25 cellular contexts compared by ENCODE assay signal in the genomic region with DNA sequence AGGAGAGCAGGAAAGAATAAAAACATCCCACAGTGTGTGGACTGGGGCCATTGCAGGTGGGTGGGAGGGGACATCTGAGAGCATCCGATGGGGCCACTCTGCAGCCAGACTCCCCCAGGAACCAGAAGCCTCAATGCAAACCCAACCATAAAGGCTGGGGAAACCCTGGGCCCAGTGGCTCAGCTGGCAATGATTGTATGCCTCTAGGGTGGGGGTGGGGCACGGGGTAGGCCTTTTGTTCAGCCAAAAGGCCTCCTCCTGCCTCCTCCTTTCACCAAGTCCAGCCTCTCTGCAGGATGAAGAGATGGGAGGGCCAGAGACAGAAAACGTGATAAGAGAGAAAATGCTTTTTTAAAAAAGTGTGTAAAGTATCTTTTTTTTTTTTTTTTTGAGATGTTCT.
"Had no signal": no experiment of that assay in that cellular context is flagged by ENCODE, and none has a peak within 500 bp of the region (broad histone marks: within the 10 kb centered on the region; RNA-seq: fewer than 3 reads in every experiment).

No MANE protein-coding gene starts in this region.

- H3K27me3 ChIP-seq: ascending aorta, brain microvascular endothelial cell, esophagus muscularis mucosa, ovary, right atrium auricular region, spleen, stomach, suprapubic skin, vagina had no signal

- H3K4me1 Mint-ChIP-seq: activated T-helper 17 cell treated with anti-CD3 and anti-CD28 coated beads, Interleukin-2, amount 50 U/mL, for 72 hours had no signal

- H3K9me3 ChIP-seq: ascending aorta, esophagus muscularis mucosa, ovary, psoas muscle, right atrium auricular region, spleen, stomach, suprapubic skin, vagina had no signal

- DNase-seq: activated CD4-positive, alpha-beta T cell treated with anti-CD3 and anti-CD28 coated beads, Interleukin-2, amount 50 U/mL, for 1 hour; activated CD4-positive, CD25-positive, alpha-beta regulatory T cell treated with anti-CD3 and anti-CD28 coated beads, Interleukin-2, amount 50 U/mL, for 72 hours; activated T-cell treated with anti-CD3 and anti-CD28 coated beads, Interleukin-2, amount 50 U/mL, for 24 hours; brain microvascular endothelial cell; dermis blood vessel endothelial cell; effector memory CD4-positive, alpha-beta T cell; hippocampal formation; islet precursor cell; left colon; ovary; psoas muscle; spleen; stimulated activated CD4-positive, alpha-beta T cell treated with anti-CD3 and anti-CD28 coated beads, Interleukin-4, amount 100 ng/mL, for 4 hours; stomach; trophoblast cell had no signal

- FAIRE-seq: frontal cortex had no signal

- H3K4me3 ChIP-seq: ascending aorta, esophagus muscularis mucosa, ovary, psoas muscle, right atrium auricular region, spleen, stomach, suprapubic skin, vagina had no signal

- H3K36me3 ChIP-seq: ascending aorta, brain microvascular endothelial cell, esophagus muscularis mucosa, ovary, right atrium auricular region, spleen, stomach, suprapubic skin, vagina had no signal

- H3K27ac ChIP-seq: ascending aorta, brain microvascular endothelial cell, esophagus muscularis mucosa, ovary, psoas muscle, right atrium auricular region, spleen, stomach, suprapubic skin, vagina, VCaP had no signal

- H3K27ac Mint-ChIP-seq: activated naive CD4-positive, alpha-beta T cell treated with anti-CD3 and anti-CD28 coated beads, Interleukin-2, amount 50 U/mL, for 72 hours; activated T-helper 17 cell treated with anti-CD3 and anti-CD28 coated beads, Interleukin-2, amount 50 U/mL, for 72 hours had no signal

- H3K4me3 Mint-ChIP-seq: activated T-cell treated with anti-CD3 and anti-CD28 coated beads, Interleukin-2, amount 50 U/mL, for 24 hours; activated T-helper 17 cell treated with anti-CD3 and anti-CD28 coated beads, Interleukin-2, amount 50 U/mL, for 72 hours; memory B cell had no signal

- ATAC-seq: activated naive CD4-positive, alpha-beta T cell treated with anti-CD3 and anti-CD28 coated beads, Interleukin-2, amount 50 U/mL, for 72 hours; activated T-helper 17 cell treated with anti-CD3 and anti-CD28 coated beads, Interleukin-2, amount 50 U/mL, for 72 hours; left colon; psoas muscle had no signal

- H3K9me3 Mint-ChIP-seq: activated naive CD4-positive, alpha-beta T cell treated with anti-CD3 and anti-CD28 coated beads, Interleukin-2, amount 50 U/mL, for 72 hours; activated T-cell treated with anti-CD3 and anti-CD28 coated beads, Interleukin-2, amount 50 U/mL, for 24 hours; activated T-helper 17 cell treated with anti-CD3 and anti-CD28 coated beads, Interleukin-2, amount 50 U/mL, for 72 hours; memory B cell had no signal

- H3K36me3 Mint-ChIP-seq: activated naive CD4-positive, alpha-beta T cell treated with anti-CD3 and anti-CD28 coated beads, Interleukin-2, amount 50 U/mL, for 72 hours; memory B cell had no signal

- H3K4me1 ChIP-seq: ascending aorta, right atrium auricular region, suprapubic skin, vagina had no signal

- H3K27me3 Mint-ChIP-seq: activated T-cell treated with anti-CD3 and anti-CD28 coated beads, Interleukin-2, amount 50 U/mL, for 24 hours; activated T-helper 17 cell treated with anti-CD3 and anti-CD28 coated beads, Interleukin-2, amount 50 U/mL, for 72 hours; memory B cell had no signal
